8 cellular contexts compared by ENCODE assay signal in the genomic region with DNA sequence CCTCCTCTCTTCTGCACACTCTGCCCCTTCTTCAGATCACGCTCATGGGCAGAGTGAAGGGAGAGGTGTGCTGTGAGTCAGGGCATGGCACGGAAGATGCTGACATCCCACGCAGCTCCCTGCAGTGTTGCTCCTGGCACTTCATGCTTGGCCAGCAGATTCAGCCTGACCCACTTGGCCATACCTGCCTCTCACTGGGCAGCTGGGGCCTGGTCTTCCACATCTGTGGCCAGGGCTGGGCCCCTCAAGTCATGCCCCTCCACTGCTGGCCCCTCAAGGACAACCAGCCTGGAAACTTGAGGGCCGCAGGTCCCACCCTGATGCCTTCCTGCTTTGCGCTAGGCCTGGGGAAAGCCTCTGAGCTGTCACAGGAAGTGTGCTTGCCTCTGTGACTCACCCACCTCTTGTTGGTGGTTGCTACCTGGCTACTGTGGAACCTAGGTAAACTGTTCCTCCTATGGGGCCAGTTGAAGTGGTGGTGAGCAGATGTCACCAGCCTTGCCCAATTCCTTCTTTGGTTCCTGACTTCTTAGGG. TPM values are rescaled to one million over a fixed set of nuclear protein-coding genes. Genes with fewer than 3 reads are reported as not detected.
DNase-seq lines count a peak whose midpoint lies in the region.

No MANE protein-coding gene starts in this region.

- in situ Hi-C loops in GM23248 (cut with MboI), result no loop called here

- no peaks in the 10 kb centered on the region for H4K20me1 ChIP-seq in GM23248 (ENCODE audit: insufficient read depth)

- H3K9me2 ChIP-seq in GM23248 (ENCODE audit: insufficient read depth), result no peaks in the 10 kb centered on the region

- no peak overlapping the region for H3K4me2 ChIP-seq in GM23248 (ENCODE audit: unreplicated experiment)

- H3K36me3 ChIP-seq in GM23248 (ENCODE audit: low read depth), result no peaks in the 10 kb centered on the region

- DNase-seq in SW480 (ENCODE audit: low spot score), result peak; percentile 62
- peak; percentile 42 for DNase-seq in activated T-helper 1 cell treated with Interleukin-2 at 50 U/mL for 16 hours (ENCODE audit: low read depth)
- peak; percentile 10 to 11 for DNase-seq in lung microvascular endothelial cell (ENCODE audit: low read depth in 2 of 2)
- DNase-seq in stimulated activated CD8-positive, alpha-beta memory T cell treated with anti-CD3 and anti-CD28 coated beads, Interleukin-7, amount 100 ng/mL, for 48 hours (ENCODE audit: extremely low read depth in 1 of 2, low read depth in 1 of 2), result peak; percentile 22 to 54
- DNase-seq in GM23248, result no peak
- DNase-seq in NCI-H1092 treated with DMSO at 0.1 percent for 48 hours (lab: John Stamatoyannopoulos, UW), result no peak
- DNase-seq in inferior parietal cortex (ENCODE audit: extremely low spot score), result no peak
- no peak for DNase-seq in DMS79 (lab: John Stamatoyannopoulos, UW)

- H3K27me3 ChIP-seq in GM23248 (replicated peaks; ENCODE audit: insufficient read depth), result no peaks in the 10 kb centered on the region

- H3K9me3 ChIP-seq in GM23248 (ENCODE audit: low read depth), result no peaks in the 10 kb centered on the region

- H3K4me1 ChIP-seq in GM23248 (ENCODE audit: insufficient read depth), result peaks cover 15% of the 10 kb centered on the region

- no peaks in the 10 kb centered on the region for H3K79me2 ChIP-seq in GM23248 (ENCODE audit: insufficient read depth)

- no peak overlapping the region for H3K4me3 ChIP-seq in GM23248

- no peak overlapping the region for H3K9ac ChIP-seq in GM23248

- peaks cover 9% of the 10 kb centered on the region; the same call in 1 of the 2 replicates for H3F3A ChIP-seq in GM23248 (ENCODE audit: insufficient read depth)

- no peak overlapping the region for H2AFZ ChIP-seq in GM23248

- H3K27ac ChIP-seq in GM23248, result no peak overlapping the region

- 84 to 91% methylated on average over 5 of the region's 5 CpGs for WGBS in GM23248 (ENCODE audit: low coverage in 1 of 2, low lambda C conversion rate in 2 of 2, missing lambda C conversion rate in 2 of 2), 2 experiments

RNA-seq across cellular contexts. Expression of a gene that starts 48.7 kb away (rescaled TPM):
- total RNA-seq in lung microvascular endothelial cell, result under 0.01 TPM in 2 replicates
- total RNA-seq in GM23248 (2014; rRNA removed; shearing (Covaris generic)), result under 0.01 TPM in 2 replicates
- polyA plus RNA-seq in GM23248 (2016; fragmentation: Nextera tagmentation; extraction: Ambion mirVana), result 0.03 and 0.08 TPM in 2 replicates

Comparison
In these comparisons a context has a peak if more than half of its experiments do, and no peak if none do; other contexts are left out.
1. DNase-seq: peak in SW480 (single experiment), activated T-helper 1 cell treated with Interleukin-2 at 50 U/mL for 16 hours (single experiment), lung microvascular endothelial cell (2 of 2) and stimulated activated CD8-positive, alpha-beta memory T cell treated with anti-CD3 and anti-CD28 coated beads, Interleukin-7, amount 100 ng/mL, for 48 hours (2 of 2); none in GM23248 (single experiment), NCI-H1092 treated with DMSO at 0.1 percent for 48 hours (single experiment), inferior parietal cortex (single experiment) and DMS79 (single experiment).